Comparison of ENCODE assay signal across 8 cellular contexts in the genomic region with DNA sequence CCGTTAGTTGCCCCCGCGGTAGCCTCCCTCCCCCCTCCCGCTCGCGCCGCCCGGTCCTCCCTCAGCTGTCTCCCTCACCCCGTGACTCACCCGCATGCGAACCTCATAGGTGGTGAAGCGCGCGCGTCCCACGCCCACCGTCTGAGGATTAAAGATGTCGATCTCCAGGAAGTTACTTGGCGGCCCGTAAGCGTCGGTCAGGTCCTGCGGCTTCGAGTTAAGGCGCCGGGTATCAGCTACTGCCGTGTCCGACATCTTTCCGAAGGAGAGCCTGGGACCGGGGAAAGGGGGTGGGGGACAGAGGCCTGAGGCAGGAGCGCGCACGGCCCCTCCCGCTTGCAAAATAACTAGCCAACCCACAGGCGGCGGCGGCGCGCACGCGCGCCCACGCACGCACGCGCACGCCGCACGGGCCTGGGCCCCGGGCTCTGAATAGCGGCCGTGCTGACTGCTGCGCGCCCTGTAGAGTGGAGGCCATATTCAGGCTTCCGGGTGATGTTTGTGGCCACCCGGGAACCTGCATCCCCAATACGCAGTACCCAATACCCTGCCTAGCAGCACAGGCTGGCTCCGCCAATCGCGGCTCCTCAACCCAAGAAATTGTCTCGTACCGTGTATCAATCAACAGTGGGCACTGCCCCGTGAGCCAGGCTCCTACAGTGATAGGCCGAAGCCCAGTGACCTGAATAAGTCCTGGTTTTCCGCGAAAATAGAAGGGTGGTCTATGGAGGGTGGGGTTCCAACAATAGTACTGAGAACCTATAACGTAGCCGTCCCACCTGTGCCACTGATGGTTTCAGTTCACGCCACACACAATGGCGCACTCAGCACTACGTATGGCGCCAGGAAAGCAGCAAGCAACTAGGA. TPM values are rescaled to one million over a fixed set of nuclear protein-coding genes. Genes with fewer than 3 reads are reported as not detected.
A peak's percentile ranks its signal among the peaks of the same experiment; 100 is the strongest.
DNase-seq lines count a peak whose midpoint lies in the region; ATAC-seq and TF ChIP-seq lines count a peak whose summit lies in the region.

Gene SNX12, minus strand, starts transcription at position 283 of the 867 bp plus-strand sequence. Its CDS starts 28 bp downstream, at position 255.

- H3K27ac ChIP-seq in upper lobe of right lung, result peak within 1 kb of the TSS; percentile 82

- intact Hi-C loops in left cardiac atrium (cut with DNase I), result no loop called here
- intact Hi-C loops in upper lobe of right lung (cut with DNase I), result no loop called here

- ATAC-seq in GM18499 (IDR thresholded peaks at IDR 0.05; ENCODE audit: insufficient read depth, unreplicated experiment), result peak; percentile 94
- ATAC-seq in HG02938 (IDR thresholded peaks at IDR 0.05; ENCODE audit: unreplicated experiment), result peak; percentile 95
- peak; percentile 99 for ATAC-seq in left cardiac atrium
- peak; percentile 100 for ATAC-seq in upper lobe of right lung

- H3K4me3 ChIP-seq in upper lobe of right lung, result peak within 1 kb of the TSS; percentile 62

- no peaks in the 10 kb centered on the region for H3K36me3 ChIP-seq in upper lobe of right lung

- H3K27ac Mint-ChIP-seq in T-helper 1 cell treated with Interleukin-12 subunit alpha and Interleukin-12 subunit beta and Interleukin-4 antibody, amounts not matched to agents 30 μg/mL and 1 μg/mL, for 36 hours, result peak within 1 kb of the TSS; percentile 93
- peak within 1 kb of the TSS; percentile 95 for H3K27ac Mint-ChIP-seq in progenitor cell of endocrine pancreas

- H3K27me3 ChIP-seq in upper lobe of right lung, result no peaks in the 10 kb centered on the region

- TF ChIP-seq CTCF in progenitor cell of endocrine pancreas (IDR thresholded peaks at IDR 0.05; ENCODE audit: unreplicated experiment) (no peak), upper lobe of right lung (IDR thresholded peaks at IDR 0.05) (no peak)

- peaks cover 16% of the 10 kb centered on the region for H3K4me1 Mint-ChIP-seq in T-helper 1 cell treated with Interleukin-12 subunit alpha and Interleukin-12 subunit beta and Interleukin-4 antibody, amounts not matched to agents 30 μg/mL and 1 μg/mL, for 36 hours (ENCODE audit: low read depth)
- H3K4me1 Mint-ChIP-seq in progenitor cell of endocrine pancreas (ENCODE audit: low read depth), result peaks cover 7% of the 10 kb centered on the region

- peaks cover 4% of the 10 kb centered on the region for H3K4me1 ChIP-seq in upper lobe of right lung

- peak within 1 kb of the TSS; percentile 98 for H3K4me3 Mint-ChIP-seq in T-helper 1 cell treated with Interleukin-12 subunit alpha and Interleukin-12 subunit beta and Interleukin-4 antibody, amounts not matched to agents 30 μg/mL and 1 μg/mL, for 36 hours
- peak within 1 kb of the TSS; percentile 96 for H3K4me3 Mint-ChIP-seq in progenitor cell of endocrine pancreas (ENCODE audit: low read depth)

- H3K36me3 Mint-ChIP-seq in T-helper 1 cell treated with Interleukin-12 subunit alpha and Interleukin-12 subunit beta and Interleukin-4 antibody, amounts not matched to agents 30 μg/mL and 1 μg/mL, for 36 hours (ENCODE audit: low read depth), result peaks cover 8% of the 10 kb centered on the region
- H3K36me3 Mint-ChIP-seq in progenitor cell of endocrine pancreas (ENCODE audit: insufficient read depth), result no peaks in the 10 kb centered on the region

- H3K27me3 Mint-ChIP-seq in T-helper 1 cell treated with Interleukin-12 subunit alpha and Interleukin-12 subunit beta and Interleukin-4 antibody, amounts not matched to agents 30 μg/mL and 1 μg/mL, for 36 hours (ENCODE audit: low read depth), result peaks cover 12% of the 10 kb centered on the region
- H3K27me3 Mint-ChIP-seq in progenitor cell of endocrine pancreas, result no peaks in the 10 kb centered on the region

- peak; percentile 94 for DNase-seq in NCI-H1694 treated with DMSO at 0.1 percent for 48 hours (lab: John Stamatoyannopoulos, UW)
- DNase-seq in amniotic stem cell (lab: John Stamatoyannopoulos, UW), result peak; percentile 73
- peak; percentile 91 for DNase-seq in left cardiac atrium
- DNase-seq in progenitor cell of endocrine pancreas (ENCODE audit: low spot score, unreplicated experiment), result peak; percentile 70
- DNase-seq in upper lobe of right lung, result peak; percentile 93

- no peaks in the 10 kb centered on the region for H3K9me3 ChIP-seq in upper lobe of right lung

- H3K9me3 Mint-ChIP-seq in T-helper 1 cell treated with Interleukin-12 subunit alpha and Interleukin-12 subunit beta and Interleukin-4 antibody, amounts not matched to agents 30 μg/mL and 1 μg/mL, for 36 hours, result no peaks in the 10 kb centered on the region
- H3K9me3 Mint-ChIP-seq in progenitor cell of endocrine pancreas (ENCODE audit: low read depth), result peaks cover 21% of the 10 kb centered on the region

RNA-seq across cellular contexts. Expression of gene SNX12, which starts in this region (rescaled TPM):
- total RNA-seq in left cardiac atrium (10 to 100 TPM; 48.9 to 57.3 TPM), progenitor cell of endocrine pancreas (68.9 and 77.0 TPM in 2 replicates), upper lobe of right lung (53.6 TPM)

Comparison
In these comparisons a context has a peak if more than half of its experiments do, and no peak if none do; other contexts are left out.
1. Peak in every context shown above with its lines: DNase-seq, ATAC-seq, H3K4me3 ChIP-seq and H3K27ac ChIP-seq.